Comparison of ENCODE assay signal across 9 cellular contexts in the genomic region with DNA sequence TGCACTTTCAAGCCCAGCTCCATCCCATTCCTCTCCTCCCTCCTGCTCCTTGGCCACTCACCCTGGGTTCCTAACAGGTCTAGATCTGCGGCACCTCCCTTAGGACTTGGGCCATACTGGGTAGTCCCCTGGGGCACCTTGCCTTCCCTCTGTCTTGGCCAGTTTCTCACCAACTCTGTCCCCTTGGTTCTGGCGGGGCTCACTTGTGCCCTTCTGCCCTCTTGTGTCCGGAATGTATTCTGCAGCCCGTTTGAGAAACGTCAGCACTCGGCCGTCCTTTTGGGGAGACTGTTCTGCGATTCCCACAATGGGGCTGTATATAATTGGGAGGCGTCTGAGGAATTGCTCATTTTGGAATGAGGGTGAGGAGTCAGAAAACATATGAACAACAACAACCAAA.
DNase-seq lines count a peak whose midpoint lies in the region; FAIRE-seq and TF ChIP-seq lines count a peak whose summit lies in the region.
"Had no signal": no experiment of that assay in that cellular context is flagged by ENCODE, and none has a peak within 500 bp of the region (broad histone marks: within the 10 kb centered on the region; RNA-seq: fewer than 3 reads in every experiment).

No MANE protein-coding gene starts in this region.

- H3K27ac Mint-ChIP-seq in immature natural killer cell, result no peak overlapping the region

- DNase-seq in AG09309 (ENCODE audit: low read depth), result no peak
- DNase-seq in GM12892 (ENCODE audit: insufficient read length), result peak; percentile 33
- DNase-seq in SK-N-DZ (ENCODE audit: low spot score), result peak; percentile 8
- DNase-seq in fibroblast of villous mesenchyme (ENCODE audit: low read depth), result peak; percentile 18
- DNase-seq in renal cortical epithelial cell (ENCODE audit: low read depth), result peak; percentile 11
- no peak for DNase-seq in immature natural killer cell
- no peak for DNase-seq in NCI-H187 treated with DMSO at 0.1 percent for 48 hours (lab: John Stamatoyannopoulos, UW)
- no peak for DNase-seq in NCI-H1105 (lab: John Stamatoyannopoulos, UW)

- peak; percentile 42 for FAIRE-seq in GM12892 (lab: Jason Lieb, UNC)
- FAIRE-seq: colon had no signal

- peaks cover 0 to 4% of the 10 kb centered on the region in 2 donors for H3K4me1 Mint-ChIP-seq in immature natural killer cell

- H3K4me3 Mint-ChIP-seq in immature natural killer cell, result no peak overlapping the region

- peaks cover 0 to 9% (median 9%) of the 10 kb centered on the region in 3 donors for H3K27me3 Mint-ChIP-seq in immature natural killer cell (ENCODE audit: low read depth in 3 of 3)

- H3K9me3 Mint-ChIP-seq in immature natural killer cell, result no peaks in the 10 kb centered on the region

- TF ChIP-seq POLR2A in GM12892 (IDR thresholded peaks at IDR 0.05; ENCODE audit: low read depth, low read length), result no peak

- TF ChIP-seq CTCF in AG09309 (IDR thresholded peaks at IDR 0.05; ENCODE audit: control insufficient read depth, insufficient read depth, low read depth, low read length, missing control alignments) (peak; percentile 54), fibroblast of villous mesenchyme (IDR thresholded peaks at IDR 0.05; ENCODE audit: insufficient read depth, low read depth, low read length) (peak; percentile 77)

- H3K4me3 ChIP-seq in AG09309 (ENCODE audit: control insufficient read depth, low read depth, low read length) (no peak overlapping the region), fibroblast of villous mesenchyme (ENCODE audit: low read depth, low read length) (no peak overlapping the region)

- no peaks in the 10 kb centered on the region for H3K36me3 Mint-ChIP-seq in immature natural killer cell

Comparison
In these comparisons a context has a peak if more than half of its experiments do, and no peak if none do; other contexts are left out.
1. DNase-seq: peak in GM12892 (single experiment), SK-N-DZ (single experiment), fibroblast of villous mesenchyme (single experiment) and renal cortical epithelial cell (single experiment); none in AG09309 (single experiment), immature natural killer cell (0 of 3), NCI-H187 treated with DMSO at 0.1 percent for 48 hours (single experiment) and NCI-H1105 (single experiment).